ENCODE assay signal across 13 cellular contexts in genomic region chr22:40212126-40212525, GRCh38. TPM values are rescaled to one million over a fixed set of nuclear protein-coding genes. Genes with fewer than 3 reads are reported as not detected.
DNase-seq lines count a peak whose midpoint lies in the region; ATAC-seq and TF ChIP-seq lines count a peak whose summit lies in the region.
"Had no signal": no experiment of that assay in that cellular context is flagged by ENCODE, and none has a peak within 500 bp of the region (broad histone marks: within the 10 kb centered on the region; RNA-seq: fewer than 3 reads in every experiment).

No MANE protein-coding gene starts in this region.

- no peak overlapping the region for H3K18ac ChIP-seq in trophoblast cell (ENCODE audit: low read length)

- H3K23ac ChIP-seq in trophoblast cell (ENCODE audit: low read length), result no peak overlapping the region

- no peak overlapping the region for H2BK120ac ChIP-seq in trophoblast cell (ENCODE audit: insufficient read depth, low read length, poor library complexity)

- H3K36me3 Mint-ChIP-seq in CD8-positive, alpha-beta memory T cell, result peaks cover 0 to 26% (median 0%) of the 10 kb centered on the region in 3 donors
- no peaks in the 10 kb centered on the region for H3K36me3 Mint-ChIP-seq in activated naive CD8-positive, alpha-beta T cell

- CTCF ChIA-PET in CD8-positive, alpha-beta memory T cell (lab: Charles Lee), result no interaction called here

- H3K4me2 ChIP-seq in trophoblast cell (ENCODE audit: low read length), result no peak overlapping the region

- no peak for DNase-seq in CD8-positive, alpha-beta memory T cell
- DNase-seq in left cardiac atrium, result peak; percentile 42
- no peak for DNase-seq in trophoblast cell
- DNase-seq in NK-92 (lab: John Stamatoyannopoulos, UW; ENCODE audit: unreplicated experiment), result no peak
- DNase-seq in GF-D8 (lab: John Stamatoyannopoulos, UW), result no peak
- no peak for DNase-seq in DMS53 treated with DMSO at 0.1 percent for 48 hours (lab: John Stamatoyannopoulos, UW; ENCODE audit: unreplicated experiment)
- DNase-seq in prostate gland (ENCODE audit: low spot score), result no peak
- DNase-seq: activated CD4-positive, CD25-positive, alpha-beta regulatory T cell; activated CD8-positive, alpha-beta memory T cell treated with anti-CD3 and anti-CD28 coated beads, Interleukin-2, amount 50 U/mL, for 4 hours; amygdala; dorsolateral prefrontal cortex; pancreas had no signal

- H3K4me3 ChIP-seq in CD8-positive, alpha-beta memory T cell (ENCODE audit: low read length), result no peak overlapping the region
- H3K4me3 ChIP-seq in trophoblast cell (ENCODE audit: low read depth, low read length), result no peak overlapping the region
- H3K4me3 ChIP-seq in prostate gland, result no peak overlapping the region
- H3K4me3 ChIP-seq: dorsolateral prefrontal cortex, pancreas had no signal

- peak overlapping the region in 7 of 8 donors; percentile 5 to 88 (median 37) for H3K27ac Mint-ChIP-seq in CD8-positive, alpha-beta memory T cell
- peak overlapping the region; percentile 87 for H3K27ac Mint-ChIP-seq in activated naive CD8-positive, alpha-beta T cell

- H2AK5ac ChIP-seq in trophoblast cell (ENCODE audit: low read length), result no peak overlapping the region

- TF ChIP-seq POLR2A in prostate gland (IDR thresholded peaks at IDR 0.05), result no peak

- no peak overlapping the region for H4K91ac ChIP-seq in trophoblast cell (ENCODE audit: low read depth, low read length)

- H3K14ac ChIP-seq in trophoblast cell (ENCODE audit: low read length), result no peak overlapping the region

- H4K8ac ChIP-seq in trophoblast cell (ENCODE audit: low read depth, low read length), result no peak overlapping the region

- ATAC-seq in left cardiac atrium, result peak in 1 of 2 donors; percentile 52

- H4K12ac ChIP-seq in trophoblast cell (ENCODE audit: low read depth, low read length), result no peak overlapping the region

- TF ChIP-seq CTCF in prostate gland (IDR thresholded peaks at IDR 0.05), result no peak

- no peaks in the 10 kb centered on the region for H3K79me1 ChIP-seq in trophoblast cell (ENCODE audit: low read length)

- no peak overlapping the region for H3K4me3 Mint-ChIP-seq in CD8-positive, alpha-beta memory T cell
- no peak overlapping the region for H3K4me3 Mint-ChIP-seq in activated naive CD8-positive, alpha-beta T cell

- no peaks in the 10 kb centered on the region for H3K27me3 Mint-ChIP-seq in CD8-positive, alpha-beta memory T cell
- H3K27me3 Mint-ChIP-seq in activated naive CD8-positive, alpha-beta T cell, result no peaks in the 10 kb centered on the region

- H2AFZ ChIP-seq in trophoblast cell (ENCODE audit: insufficient read depth, low read length, poor library complexity), result no peak overlapping the region

- peak overlapping the region; percentile 4 for H3K4ac ChIP-seq in trophoblast cell (ENCODE audit: low read depth, low read length)

- H3K4me1 ChIP-seq in CD8-positive, alpha-beta memory T cell (ENCODE audit: insufficient read depth, low read length), result peaks cover 73% of the 10 kb centered on the region
- H3K4me1 ChIP-seq in trophoblast cell (ENCODE audit: control insufficient read depth in 1 of 2, insufficient read depth in 2 of 2, low read length in 2 of 2) (peaks cover 0 to 2% of the 10 kb centered on the region in 2 experiments), prostate gland (replicated peaks) (peaks cover 3% of the 10 kb centered on the region)

- H3K79me2 ChIP-seq in trophoblast cell (ENCODE audit: control insufficient read depth, insufficient read depth, low read length, poor library complexity), result peaks cover 1% of the 10 kb centered on the region

- no peak overlapping the region for H2BK12ac ChIP-seq in trophoblast cell (ENCODE audit: low read length)

- no peaks in the 10 kb centered on the region for H3K9me3 Mint-ChIP-seq in CD8-positive, alpha-beta memory T cell
- H3K9me3 Mint-ChIP-seq in activated naive CD8-positive, alpha-beta T cell (ENCODE audit: low read depth), result no peaks in the 10 kb centered on the region

- WGBS in trophoblast cell (ENCODE audit: extremely low coverage, insufficient coverage, insufficient read length), result no CpG with 5 or more reads among the region's 2 CpGs
- 25% methylated on average over 2 of the region's 2 CpGs for WGBS in prostate gland

- POLR2A ChIA-PET in CD8-positive, alpha-beta memory T cell (lab: Charles Lee), result no interaction called here

- no peak overlapping the region for H3K27ac ChIP-seq in CD8-positive, alpha-beta memory T cell (ENCODE audit: low read depth, low read length)
- H3K27ac ChIP-seq in trophoblast cell (ENCODE audit: low read depth, low read length) (no peak overlapping the region), prostate gland (no peak overlapping the region)
- H3K27ac ChIP-seq: pancreas had no signal

- intact Hi-C loops in left cardiac atrium (cut with DNase I), result no loop called here
- intact Hi-C loops in prostate gland (cut with DNase I), result no loop called here

- H2BK5ac ChIP-seq in trophoblast cell (ENCODE audit: low read depth, low read length, poor library complexity), result no peak overlapping the region

- no peak overlapping the region for H3K9ac ChIP-seq in trophoblast cell (ENCODE audit: low read length)

- peaks cover 77 to 93% (median 91%) of the 10 kb centered on the region in 3 donors for H3K4me1 Mint-ChIP-seq in CD8-positive, alpha-beta memory T cell
- H3K4me1 Mint-ChIP-seq in activated naive CD8-positive, alpha-beta T cell (ENCODE audit: low read depth), result peaks cover 86% of the 10 kb centered on the region

- H3K9me3 ChIP-seq in CD8-positive, alpha-beta memory T cell (ENCODE audit: low read length), result no peaks in the 10 kb centered on the region
- H3K9me3 ChIP-seq in trophoblast cell (ENCODE audit: insufficient read depth, low read depth, low read length) (no peaks in the 10 kb centered on the region), prostate gland (no peaks in the 10 kb centered on the region)
- H3K9me3 ChIP-seq: pancreas had no signal

- no peaks in the 10 kb centered on the region for H3K36me3 ChIP-seq in CD8-positive, alpha-beta memory T cell (ENCODE audit: insufficient read depth, low read length)
- H3K36me3 ChIP-seq in trophoblast cell (ENCODE audit: control insufficient read depth in 1 of 2, insufficient read depth in 2 of 2, low read length in 2 of 2), result peaks cover 0 to 6% of the 10 kb centered on the region in 2 experiments
- no peaks in the 10 kb centered on the region for H3K36me3 ChIP-seq in prostate gland
- H3K36me3 ChIP-seq: pancreas had no signal

- no peaks in the 10 kb centered on the region for H3K27me3 ChIP-seq in CD8-positive, alpha-beta memory T cell (ENCODE audit: insufficient read depth, low read length, poor library complexity, severe bottlenecking)
- H3K27me3 ChIP-seq in trophoblast cell (ENCODE audit: insufficient read depth, low read length) (no peaks in the 10 kb centered on the region), prostate gland (replicated peaks; ENCODE audit: insufficient read depth) (no peaks in the 10 kb centered on the region)
- H3K27me3 ChIP-seq: dorsolateral prefrontal cortex, pancreas had no signal

RNA-seq across cellular contexts. Expression of gene TNRC6B, which starts 34.4 kb away (rescaled TPM):
- total RNA-seq in CD8-positive, alpha-beta memory T cell, result 10 to 100 TPM; 32.8 to 37.8 TPM
- polyA plus RNA-seq in CD8-positive, alpha-beta memory T cell, result 109 TPM
- total RNA-seq in left cardiac atrium (10 to 100 TPM; 30.6 to 39.8 TPM), prostate gland (100 to 1,000 TPM in 1 of 2 donors, 10 to 100 TPM in 1; 43.8 to 118 TPM)
- 8.2 and 9.3 TPM in 2 replicates for polyA plus RNA-seq in trophoblast cell (2013)
